ENCODE assay signal across 8 cellular contexts in genomic region chr3:13281657-13282527, GRCh38.
DNase-seq lines count a peak whose midpoint lies in the region; ATAC-seq and TF ChIP-seq lines count a peak whose summit lies in the region.

No MANE protein-coding gene starts in this region.

- no peaks in the 10 kb centered on the region for H3K36me3 ChIP-seq in heart left ventricle
- H3K36me3 ChIP-seq in trophoblast cell (ENCODE audit: control insufficient read depth in 1 of 2, insufficient read depth in 2 of 2, low read length in 2 of 2), result no peaks in the 10 kb centered on the region

- H3K9ac ChIP-seq in trophoblast cell (ENCODE audit: low read length), result no peak overlapping the region

- H3K9me3 ChIP-seq in heart left ventricle (peaks cover 0 to 13% (median 6%) of the 10 kb centered on the region in 12 donors), trophoblast cell (ENCODE audit: insufficient read depth, low read depth, low read length) (peaks cover 12% of the 10 kb centered on the region)

- no peak overlapping the region for H2BK12ac ChIP-seq in trophoblast cell (ENCODE audit: low read length)

- no peak overlapping the region for H4K91ac ChIP-seq in trophoblast cell (ENCODE audit: low read depth, low read length)

- no peak overlapping the region for H2AK5ac ChIP-seq in trophoblast cell (ENCODE audit: low read length)

- intact Hi-C loops in heart left ventricle (cut with DNase I), result loop anchor here in 8 of 10 donors (2.0 to 10.0 kb wide), 5 partner anchors 57 to 190 kb away; no protein-coding TSS in a partner anchor

- peaks cover 0 to 29% (median 9%) of the 10 kb centered on the region in 12 donors for H3K4me1 ChIP-seq in heart left ventricle
- H3K4me1 ChIP-seq in trophoblast cell (ENCODE audit: control insufficient read depth in 1 of 2, insufficient read depth in 2 of 2, low read length in 2 of 2), result peaks cover 6 to 10% of the 10 kb centered on the region in 2 experiments

- no peak for TF ChIP-seq CTCF in heart left ventricle (IDR thresholded peaks at IDR 0.05)

- DNase-seq in DMS53 treated with DMSO at 0.1 percent for 48 hours (lab: John Stamatoyannopoulos, UW; ENCODE audit: unreplicated experiment), result peak; percentile 10
- peak; percentile 53 for DNase-seq in SK-MEL-5 (ENCODE audit: low read depth, low spot score)
- peak; percentile 73 to 78 (median 77) for DNase-seq in heart left ventricle
- no peak for DNase-seq in trophoblast cell
- no peak for DNase-seq in middle frontal gyrus (ENCODE audit: extremely low spot score, low spot score)
- DNase-seq in NCI-H2196 (lab: John Stamatoyannopoulos, UW; ENCODE audit: unreplicated experiment), result no peak

- H3K18ac ChIP-seq in trophoblast cell (ENCODE audit: low read length), result no peak overlapping the region

- H3K23ac ChIP-seq in trophoblast cell (ENCODE audit: low read length), result no peak overlapping the region

- H4K8ac ChIP-seq in trophoblast cell (ENCODE audit: low read depth, low read length), result no peak overlapping the region

- H4K12ac ChIP-seq in trophoblast cell (ENCODE audit: low read depth, low read length), result no peak overlapping the region

- H3K27ac ChIP-seq in heart left ventricle, result peak overlapping the region; percentile 73 to 90 (median 82)
- H3K27ac ChIP-seq in trophoblast cell (ENCODE audit: low read depth, low read length), result no peak overlapping the region

- no peak overlapping the region for H3K4ac ChIP-seq in trophoblast cell (ENCODE audit: low read depth, low read length)

- peaks cover 6 to 50% (median 31%) of the 10 kb centered on the region in 9 donors for H3K27me3 ChIP-seq in heart left ventricle
- peaks cover 31% of the 10 kb centered on the region for H3K27me3 ChIP-seq in trophoblast cell (ENCODE audit: insufficient read depth, low read length)

- peak overlapping the region; percentile 15 for H2AFZ ChIP-seq in trophoblast cell (ENCODE audit: insufficient read depth, low read length, poor library complexity)

- H3K79me1 ChIP-seq in trophoblast cell (ENCODE audit: low read length), result peaks cover 3% of the 10 kb centered on the region

- H2BK120ac ChIP-seq in trophoblast cell (ENCODE audit: insufficient read depth, low read length, poor library complexity), result no peak overlapping the region

- H3K4me2 ChIP-seq in trophoblast cell (ENCODE audit: low read length), result peak overlapping the region; percentile 95

- ATAC-seq in heart left ventricle, result peak; percentile 75 to 84 (median 76)
- ATAC-seq in GM21717 (IDR thresholded peaks at IDR 0.05; ENCODE audit: unreplicated experiment), result no peak
- ATAC-seq in HG02798 (IDR thresholded peaks at IDR 0.05; ENCODE audit: poor library complexity, unreplicated experiment), result no peak

- H3K4me3 ChIP-seq in heart left ventricle, result peak overlapping the region; percentile 50 to 80 (median 66)
- H3K4me3 ChIP-seq in trophoblast cell (ENCODE audit: low read depth, low read length), result no peak overlapping the region

- no peak overlapping the region for H2BK5ac ChIP-seq in trophoblast cell (ENCODE audit: low read depth, low read length, poor library complexity)

- H3K79me2 ChIP-seq in trophoblast cell (ENCODE audit: control insufficient read depth, insufficient read depth, low read length, poor library complexity), result no peaks in the 10 kb centered on the region

- no peak overlapping the region for H3K14ac ChIP-seq in trophoblast cell (ENCODE audit: low read length)

- TF ChIP-seq POLR2A in heart left ventricle (IDR thresholded peaks at IDR 0.05), result peak in 1 of 2 donors; percentile 45

- in situ Hi-C loops in SK-MEL-5 (cut with HindIII; ENCODE audit: low pct_unique_long_range_greater_than_20kb, low sequenced_read_pairs), result no loop called here

- 3 to 7% (median 4%) methylated on average over 13 to 61 of the region's 61 CpGs for WGBS in heart left ventricle, 4 donors
- WGBS in trophoblast cell (ENCODE audit: extremely low coverage, insufficient coverage, insufficient read length), result no CpG with 5 or more reads among the region's 61 CpGs

Comparison
In these comparisons a context has a peak if more than half of its experiments do, and no peak if none do; other contexts are left out.
1. DNase-seq: peak in DMS53 treated with DMSO at 0.1 percent for 48 hours (single experiment), SK-MEL-5 (single experiment) and heart left ventricle (5 of 5); none in trophoblast cell (0 of 2), middle frontal gyrus (single experiment) and NCI-H2196 (single experiment).
2. ATAC-seq: peak in heart left ventricle (4 of 4); none in GM21717 (single experiment) and HG02798 (single experiment).